8 cellular contexts compared by ENCODE assay signal in genomic region chr19:37218592-37218935, GRCh38. TPM values are rescaled to one million over a fixed set of nuclear protein-coding genes. Genes with fewer than 3 reads are reported as not detected.
DNase-seq lines count a peak whose midpoint lies in the region; ATAC-seq and TF ChIP-seq lines count a peak whose summit lies in the region.

No MANE protein-coding gene starts in this region.

- H3K27me3 Mint-ChIP-seq in neural progenitor cell (ENCODE audit: insufficient read depth, low read depth), result peaks cover 4% of the 10 kb centered on the region

- peak overlapping the region; percentile 88 for H3K9ac ChIP-seq in neural progenitor cell

- H3K27me3 ChIP-seq in neural progenitor cell, result no peaks in the 10 kb centered on the region

- H3K4me3 Mint-ChIP-seq in neural progenitor cell, result peak overlapping the region; percentile 93

- no peaks in the 10 kb centered on the region for H3K4me1 ChIP-seq in neural progenitor cell

- H3K4me1 Mint-ChIP-seq in neural progenitor cell, result peaks cover 12% of the 10 kb centered on the region

- H4K20me1 ChIP-seq in neural progenitor cell (ENCODE audit: low read depth), result no peaks in the 10 kb centered on the region

- peaks cover 23% of the 10 kb centered on the region for H3K79me2 ChIP-seq in neural progenitor cell (ENCODE audit: low read depth)

- H3K27ac ChIP-seq in epithelial cell of prostate, result peak overlapping the region; percentile 80
- no peak overlapping the region for H3K27ac ChIP-seq in neural progenitor cell

- TF ChIP-seq CTCF in GM12873 (IDR thresholded peaks at IDR 0.05; ENCODE audit: insufficient read depth, low read depth, low read length, missing control alignments) (peak; percentile 2), neural progenitor cell (IDR thresholded peaks at IDR 0.05) (no peak)

- H3K36me3 Mint-ChIP-seq in neural progenitor cell, result peaks cover 38% of the 10 kb centered on the region

- DNase-seq in RPMI8226 (peak; percentile 4), epithelial cell of prostate (ENCODE audit: low read depth, low spot score) (no peak), neural progenitor cell (ENCODE audit: low spot score) (no peak), nucleus accumbens (lab: John Stamatoyannopoulos, UW) (no peak)
- DNase-seq in NK-92 treated with Interleukin-12 subunit alpha and Interleukin-12 subunit beta, amount 100 ng/mL, for 24 hours (lab: John Stamatoyannopoulos, UW), result no peak

- H2AFZ ChIP-seq in neural progenitor cell (replicated peaks), result peak overlapping the region; percentile 99

- no peak for ATAC-seq in GM19023 (IDR thresholded peaks at IDR 0.05; ENCODE audit: unreplicated experiment)
- no peak for ATAC-seq in HG03097 (IDR thresholded peaks at IDR 0.05; ENCODE audit: low FRiP score, unreplicated experiment)

- peaks cover 50% of the 10 kb centered on the region for H3K9me3 Mint-ChIP-seq in neural progenitor cell

- peak overlapping the region; percentile 97 for H3K4me3 ChIP-seq in neural progenitor cell

- H3K36me3 ChIP-seq in neural progenitor cell, result no peaks in the 10 kb centered on the region

- peak overlapping the region; percentile 88 for H3K4me2 ChIP-seq in neural progenitor cell

- H3F3A ChIP-seq in neural progenitor cell (ENCODE audit: low read depth), result no peaks in the 10 kb centered on the region

- peak overlapping the region; percentile 36 for H3K27ac Mint-ChIP-seq in neural progenitor cell

- no peaks in the 10 kb centered on the region for H3K9me3 ChIP-seq in neural progenitor cell (ENCODE audit: low read depth)

RNA-seq across cellular contexts. Expression of gene ZNF383, which starts 0.6 kb away (rescaled TPM):
- 6.8 and 8.9 TPM in 2 replicates for total RNA-seq in neural progenitor cell (ENCODE audit: low replicate concordance)

RNA-seq across cellular contexts. Expression of gene ZNF585B, which starts 8.2 kb away (rescaled TPM):
- 5.7 and 10.2 TPM in 2 replicates for total RNA-seq in neural progenitor cell (ENCODE audit: low replicate concordance)

RNA-seq across cellular contexts. Expression of gene ZNF585A, which starts 46.1 kb away (rescaled TPM):
- 9.9 and 10.6 TPM in 2 replicates for total RNA-seq in neural progenitor cell (ENCODE audit: low replicate concordance)
